14 cellular contexts compared by ENCODE assay signal in genomic region chr22:19810381-19811141, GRCh38. TPM values are rescaled to one million over a fixed set of nuclear protein-coding genes. Genes with fewer than 3 reads are reported as not detected.
A peak's percentile ranks its signal among the peaks of the same experiment; 100 is the strongest.
DNase-seq lines count a peak whose midpoint lies in the region; ATAC-seq and TF ChIP-seq lines count a peak whose summit lies in the region.
"Had no signal": no experiment of that assay in that cellular context is flagged by ENCODE, and none has a peak within 500 bp of the region (broad histone marks: within the 10 kb centered on the region; RNA-seq: fewer than 3 reads in every experiment).

No MANE protein-coding gene starts in this region.

- peak; percentile 91 for DNase-seq in AG10803 (ENCODE audit: low read depth)
- DNase-seq in H7 = peak; percentile 77
- peak; percentile 76 for DNase-seq in choroid plexus epithelial cell (ENCODE audit: low read depth)
- peak in 5 of 10 donors; percentile 12 to 61 (median 40) for DNase-seq in naive thymus-derived CD8-positive, alpha-beta T cell
- no peak for DNase-seq in immature natural killer cell
- DNase-seq in stimulated activated CD4-positive, alpha-beta T cell treated with anti-CD3 and anti-CD28 coated beads, Interleukin-15, amount 100 ng/mL, for 24 hours = no peak
- DNase-seq: DMS79 treated with DMSO at 0.1 percent for 48 hours, hippocampal formation, NCI-H2227 treated with DMSO at 0.1 percent for 48 hours, SW 1271 had no signal

- H3K4me3 ChIP-seq in AG10803 (ENCODE audit: low read length) (no peak overlapping the region), H7 (ENCODE audit: insufficient read depth, low read depth, low read length) (no peak overlapping the region), choroid plexus epithelial cell (ENCODE audit: low read depth, low read length) (no peak overlapping the region)

- no peaks in the 10 kb centered on the region for H3K9me3 Mint-ChIP-seq in naive thymus-derived CD8-positive, alpha-beta T cell
- no peaks in the 10 kb centered on the region for H3K9me3 Mint-ChIP-seq in immature natural killer cell
- H3K9me3 Mint-ChIP-seq: type B pancreatic cell had no signal

- no peaks in the 10 kb centered on the region for H3K27me3 ChIP-seq in H7 (ENCODE audit: control insufficient read depth, insufficient read depth, low read length)

- peaks cover 7 to 17% (median 10%) of the 10 kb centered on the region in 4 donors for H3K4me1 Mint-ChIP-seq in naive thymus-derived CD8-positive, alpha-beta T cell
- peaks cover 0 to 10% of the 10 kb centered on the region in 2 donors for H3K4me1 Mint-ChIP-seq in immature natural killer cell

- H3K36me3 Mint-ChIP-seq in naive thymus-derived CD8-positive, alpha-beta T cell = peaks cover 0 to 22% (median 7%) of the 10 kb centered on the region in 3 donors
- peaks cover 0 to 4% (median 0%) of the 10 kb centered on the region in 3 donors for H3K36me3 Mint-ChIP-seq in immature natural killer cell
- H3K36me3 Mint-ChIP-seq: type B pancreatic cell had no signal

- POLR2A ChIA-PET in naive thymus-derived CD8-positive, alpha-beta T cell (lab: Charles Lee) = interaction anchor here (1.1 kb wide), 1 partner anchor 82 kb away, joined by 3 read pairs; no protein-coding TSS in a partner anchor

- H3K36me3 ChIP-seq in H7 (replicated peaks; ENCODE audit: control insufficient read depth, insufficient read depth, low read length) = no peaks in the 10 kb centered on the region

- peak; percentile 68 to 98 for ATAC-seq in naive thymus-derived CD8-positive, alpha-beta T cell
- ATAC-seq in GM21576 (IDR thresholded peaks at IDR 0.05; ENCODE audit: unreplicated experiment) = no peak
- ATAC-seq in HG02981 (IDR thresholded peaks at IDR 0.05; ENCODE audit: unreplicated experiment) = no peak

- H3K4me3 Mint-ChIP-seq in naive thymus-derived CD8-positive, alpha-beta T cell = peak overlapping the region in 5 of 10 donors; percentile 7 to 48 (median 23)
- H3K4me3 Mint-ChIP-seq in immature natural killer cell = no peak overlapping the region
- H3K4me3 Mint-ChIP-seq: type B pancreatic cell had no signal

- H3K27me3 Mint-ChIP-seq in naive thymus-derived CD8-positive, alpha-beta T cell = no peaks in the 10 kb centered on the region
- peaks cover 0 to 3% (median 0%) of the 10 kb centered on the region in 3 donors for H3K27me3 Mint-ChIP-seq in immature natural killer cell (ENCODE audit: low read depth in 3 of 3)
- H3K27me3 Mint-ChIP-seq: type B pancreatic cell had no signal

- TF ChIP-seq CTCF in AG10803 (conservative IDR thresholded peaks at IDR 0.05; ENCODE audit: low read length) (no peak), choroid plexus epithelial cell (conservative IDR thresholded peaks at IDR 0.05; ENCODE audit: low read depth, low read length) (no peak)

- peak overlapping the region in 7 of 10 donors; percentile 40 to 90 (median 62) for H3K27ac Mint-ChIP-seq in naive thymus-derived CD8-positive, alpha-beta T cell
- peak overlapping the region in 1 of 6 donors; percentile 26 for H3K27ac Mint-ChIP-seq in immature natural killer cell
- H3K27ac Mint-ChIP-seq: type B pancreatic cell had no signal

RNA-seq across cellular contexts. Expression of gene GNB1L, which starts 44.1 kb away (rescaled TPM):
- total RNA-seq in H7 (2014; rRNA removed; shearing (Covaris generic)) = 31.4 and 38.2 TPM in 2 replicates
- 10 to 100 TPM; 11.0 to 12.5 TPM for total RNA-seq in naive thymus-derived CD8-positive, alpha-beta T cell
- 10 to 100 TPM; 12.2 to 18.7 (median 17.3) TPM for polyA plus RNA-seq in naive thymus-derived CD8-positive, alpha-beta T cell
- polyA plus RNA-seq in immature natural killer cell = 10 to 100 TPM; 19.1 to 30.6 (median 20.3) TPM

RNA-seq across cellular contexts. Expression of gene RTL10, which starts 44.1 kb away (rescaled TPM):
- total RNA-seq in H7 (2014; rRNA removed; shearing (Covaris generic)) = 12.3 and 12.7 TPM in 2 replicates
- total RNA-seq in naive thymus-derived CD8-positive, alpha-beta T cell = 10 to 100 TPM; 30.9 to 33.0 TPM
- polyA plus RNA-seq in naive thymus-derived CD8-positive, alpha-beta T cell = 10 to 100 TPM in 2 of 3 donors, 1 to 10 TPM in 1; 7.0 to 14.3 (median 13.4) TPM
- polyA plus RNA-seq in immature natural killer cell = 1 to 10 TPM; 1.5 to 8.1 (median 4.5) TPM

RNA-seq across cellular contexts. Expression of gene TBX1, which starts 50.0 kb away (rescaled TPM):
- total RNA-seq in H7 (2014; rRNA removed; shearing (Covaris generic)) = 6.2 and 6.7 TPM in 2 replicates
- total RNA-seq in naive thymus-derived CD8-positive, alpha-beta T cell = not detected
- polyA plus RNA-seq in naive thymus-derived CD8-positive, alpha-beta T cell = not detected
- under 1 TPM in 1 of 3 donors, not detected in 2; 0.12 TPM for polyA plus RNA-seq in immature natural killer cell
- polyA plus RNA-seq: neural cell had no signal

Comparison
In these comparisons a context has a peak if more than half of its experiments do, and no peak if none do; other contexts are left out.
1. DNase-seq: peak in AG10803 (single experiment), H7 (single experiment) and choroid plexus epithelial cell (single experiment); none in immature natural killer cell (0 of 3) and stimulated activated CD4-positive, alpha-beta T cell treated with anti-CD3 and anti-CD28 coated beads, Interleukin-15, amount 100 ng/mL, for 24 hours (single experiment).
2. ATAC-seq: peak in naive thymus-derived CD8-positive, alpha-beta T cell (2 of 2); none in GM21576 (single experiment) and HG02981 (single experiment).